ENCODE assay signal across 1 cellular context in genomic region chr9:112112519-112112918, GRCh38.
A peak's percentile ranks its signal among the peaks of the same experiment; 100 is the strongest.
TF ChIP-seq lines count a peak whose summit lies in the region.

No MANE protein-coding gene starts in this region.

TF ChIP-seq in A549, 52 proteins besides CTCF, POLR2A, EP300 and RAD21 (continued from another document):
- TF ChIP-seq HMGXB4 (CRISPR knock-in tag; IDR thresholded peaks at IDR 0.05; ENCODE audit: borderline replicate concordance) (no peak), GATA3 (IDR thresholded peaks at IDR 0.05; ENCODE audit: borderline replicate concordance) (peak; percentile 43; the same call in 1 of the 2 replicates), BHLHE40 (IDR thresholded peaks at IDR 0.05; ENCODE audit: low read depth, low read length) (no peak), TP53 (CRISPR knock-in tag; IDR thresholded peaks at IDR 0.05) (no peak), FOXS1 (CRISPR knock-in tag; IDR thresholded peaks at IDR 0.05) (no peak), HDAC2 (IDR thresholded peaks at IDR 0.05) (no peak), FOSL2 (IDR thresholded peaks at IDR 0.05) (peak; percentile 75), FOSL2 (CRISPR knock-in tag; IDR thresholded peaks at IDR 0.05) (peak; percentile 82)
